ENCODE assay signal across 16 cellular contexts in genomic region chr19:7699003-7699402, GRCh38. TPM values are rescaled to one million over a fixed set of nuclear protein-coding genes. Genes with fewer than 3 reads are reported as not detected.
DNase-seq lines count a peak whose midpoint lies in the region; ATAC-seq lines count a peak whose summit lies in the region.
"Had no signal": no experiment of that assay in that cellular context is flagged by ENCODE, and none has a peak within 500 bp of the region (broad histone marks: within the 10 kb centered on the region; RNA-seq: fewer than 3 reads in every experiment).

No MANE protein-coding gene starts in this region.

- no peaks in the 10 kb centered on the region for H3K9me3 Mint-ChIP-seq in stimulated activated naive CD8-positive, alpha-beta T cell treated with anti-CD3 and anti-CD28 coated beads, Interleukin-15, Interleukin-2, amounts not matched to agents 100 ng/mL and 50 ng/mL, for 24 hours
- H3K9me3 Mint-ChIP-seq in activated T-helper 17 cell treated with anti-CD3 and anti-CD28 coated beads, Interleukin-2, amount 50 U/mL, for 72 hours: no peaks in the 10 kb centered on the region
- no peaks in the 10 kb centered on the region for H3K9me3 Mint-ChIP-seq in stimulated activated naive CD8-positive, alpha-beta T cell treated with anti-CD3 and anti-CD28 coated beads, Interleukin-15, amount 100 ng/mL, for 72 hours

- peak overlapping the region; percentile 89 for H3K27ac Mint-ChIP-seq in stimulated activated naive CD8-positive, alpha-beta T cell treated with anti-CD3 and anti-CD28 coated beads, Interleukin-15, Interleukin-2, amounts not matched to agents 100 ng/mL and 50 ng/mL, for 24 hours
- H3K27ac Mint-ChIP-seq in activated T-helper 17 cell treated with anti-CD3 and anti-CD28 coated beads, Interleukin-2, amount 50 U/mL, for 72 hours: peak overlapping the region; percentile 89
- peak overlapping the region; percentile 21 to 79 for H3K27ac Mint-ChIP-seq in stimulated activated naive CD8-positive, alpha-beta T cell treated with anti-CD3 and anti-CD28 coated beads, Interleukin-15, amount 100 ng/mL, for 72 hours

- in situ Hi-C loops in KBM-7 (cut with MboI; ENCODE audit: low pct_unique_long_range_greater_than_20kb, low sequenced_read_pairs): no loop called here

- H3K4me1 Mint-ChIP-seq in stimulated activated naive CD8-positive, alpha-beta T cell treated with anti-CD3 and anti-CD28 coated beads, Interleukin-15, Interleukin-2, amounts not matched to agents 100 ng/mL and 50 ng/mL, for 24 hours (ENCODE audit: low read depth): peaks cover 43% of the 10 kb centered on the region
- peaks cover 14% of the 10 kb centered on the region for H3K4me1 Mint-ChIP-seq in activated T-helper 17 cell treated with anti-CD3 and anti-CD28 coated beads, Interleukin-2, amount 50 U/mL, for 72 hours
- H3K4me1 Mint-ChIP-seq in stimulated activated naive CD8-positive, alpha-beta T cell treated with anti-CD3 and anti-CD28 coated beads, Interleukin-15, amount 100 ng/mL, for 72 hours: peaks cover 58% of the 10 kb centered on the region

- intact Hi-C loops in left colon (cut with DNase I, micrococcal nuclease): no loop called here

- DNase-seq in stimulated activated naive CD8-positive, alpha-beta T cell treated with anti-CD3 and anti-CD28 coated beads, Interleukin-15, Interleukin-2, amounts not matched to agents 100 U/mL and 50 U/mL, for 24 hours: no peak
- DNase-seq in stimulated activated naive CD8-positive, alpha-beta T cell treated with anti-CD3 and anti-CD28 coated beads, Interleukin-15, amount 100 ng/mL, for 72 hours: no peak
- DNase-seq in KBM-7: no peak
- no peak for DNase-seq in left colon
- DNase-seq: activated effector memory CD4-positive, alpha-beta T cell treated with anti-CD3 and anti-CD28 coated beads, Interleukin-2, amount 50 U/mL, for 16 hours; body of pancreas; Caco-2; HCEC 1CT; left cardiac atrium; NCI-H1436 treated with DMSO at 0.1 percent for 48 hours; sigmoid colon had no signal

- H3K4me3 Mint-ChIP-seq in stimulated activated naive CD8-positive, alpha-beta T cell treated with anti-CD3 and anti-CD28 coated beads, Interleukin-15, Interleukin-2, amounts not matched to agents 100 ng/mL and 50 ng/mL, for 24 hours: peak overlapping the region; percentile 77
- H3K4me3 Mint-ChIP-seq in activated T-helper 17 cell treated with anti-CD3 and anti-CD28 coated beads, Interleukin-2, amount 50 U/mL, for 72 hours: peak overlapping the region; percentile 55
- H3K4me3 Mint-ChIP-seq in stimulated activated naive CD8-positive, alpha-beta T cell treated with anti-CD3 and anti-CD28 coated beads, Interleukin-15, amount 100 ng/mL, for 72 hours: peak overlapping the region; percentile 64 to 73

- no peak for ATAC-seq in stimulated activated naive CD8-positive, alpha-beta T cell treated with anti-CD3 and anti-CD28 coated beads, Interleukin-15, Interleukin-2, amounts not matched to agents 100 U/mL and 50 U/mL, for 24 hours
- no peak for ATAC-seq in activated T-helper 17 cell treated with anti-CD3 and anti-CD28 coated beads, Interleukin-2, amount 50 U/mL, for 72 hours (replicated peaks)
- ATAC-seq in stimulated activated naive CD8-positive, alpha-beta T cell treated with anti-CD3 and anti-CD28 coated beads, Interleukin-15, amount 100 ng/mL, for 72 hours: peak; percentile 5
- ATAC-seq in left colon: no peak
- ATAC-seq: body of pancreas, foreskin keratinocyte, left cardiac atrium had no signal

- H3K27me3 Mint-ChIP-seq in stimulated activated naive CD8-positive, alpha-beta T cell treated with anti-CD3 and anti-CD28 coated beads, Interleukin-15, Interleukin-2, amounts not matched to agents 100 ng/mL and 50 ng/mL, for 24 hours: peaks cover 3% of the 10 kb centered on the region
- H3K27me3 Mint-ChIP-seq in activated T-helper 17 cell treated with anti-CD3 and anti-CD28 coated beads, Interleukin-2, amount 50 U/mL, for 72 hours: peaks cover 11% of the 10 kb centered on the region
- H3K27me3 Mint-ChIP-seq in stimulated activated naive CD8-positive, alpha-beta T cell treated with anti-CD3 and anti-CD28 coated beads, Interleukin-15, amount 100 ng/mL, for 72 hours: peaks cover 25% of the 10 kb centered on the region

- no peaks in the 10 kb centered on the region for H3K36me3 Mint-ChIP-seq in stimulated activated naive CD8-positive, alpha-beta T cell treated with anti-CD3 and anti-CD28 coated beads, Interleukin-15, Interleukin-2, amounts not matched to agents 100 ng/mL and 50 ng/mL, for 24 hours (ENCODE audit: low read depth)
- no peaks in the 10 kb centered on the region for H3K36me3 Mint-ChIP-seq in activated T-helper 17 cell treated with anti-CD3 and anti-CD28 coated beads, Interleukin-2, amount 50 U/mL, for 72 hours (ENCODE audit: low read depth)

RNA-seq across cellular contexts. Expression of gene FCER2, which starts 2.9 kb away (rescaled TPM):
- total RNA-seq in activated T-helper 17 cell treated with anti-CD3 and anti-CD28 coated beads, Interleukin-2, amount 50 U/mL, for 72 hours: 1 to 10 TPM in 1 of 2 donors, under 1 TPM in 1; 0.65 to 2.8 TPM
- under 1 TPM; 0.27 to 0.64 TPM for total RNA-seq in left colon
- total RNA-seq: body of pancreas, Caco-2, foreskin keratinocyte, osteocyte had no signal

RNA-seq across cellular contexts. Expression of gene TRAPPC5, which starts 18.4 kb away (rescaled TPM):
- 10 to 100 TPM; 61.8 to 82.5 TPM for total RNA-seq in activated T-helper 17 cell treated with anti-CD3 and anti-CD28 coated beads, Interleukin-2, amount 50 U/mL, for 72 hours
- 100 to 1,000 TPM; 107 to 108 TPM for total RNA-seq in left colon

RNA-seq across cellular contexts. Expression of gene MCEMP1, which starts 22.1 kb away (rescaled TPM):
- total RNA-seq in activated T-helper 17 cell treated with anti-CD3 and anti-CD28 coated beads, Interleukin-2, amount 50 U/mL, for 72 hours: not detected
- not detected for total RNA-seq in left colon
- total RNA-seq: body of pancreas, Caco-2, foreskin keratinocyte, osteocyte had no signal

RNA-seq across cellular contexts. Expression of gene RETN, which starts 30.2 kb away (rescaled TPM):
- not detected for total RNA-seq in activated T-helper 17 cell treated with anti-CD3 and anti-CD28 coated beads, Interleukin-2, amount 50 U/mL, for 72 hours
- total RNA-seq in left colon: not detected
- total RNA-seq: body of pancreas, Caco-2, foreskin keratinocyte, osteocyte, sigmoid colon, thoracic aorta had no signal

RNA-seq across cellular contexts. Expression of gene CLEC4G, which starts 32.9 kb away (rescaled TPM):
- total RNA-seq in activated T-helper 17 cell treated with anti-CD3 and anti-CD28 coated beads, Interleukin-2, amount 50 U/mL, for 72 hours: not detected
- total RNA-seq in left colon: 1 to 10 TPM in 1 of 2 donors, not detected in 1; 1.3 TPM
- total RNA-seq: Caco-2, foreskin keratinocyte, osteocyte had no signal
